ENCODE assay signal across 14 cellular contexts in genomic region chr10:132589015-132589414, GRCh38. TPM values are rescaled to one million over a fixed set of nuclear protein-coding genes. Genes with fewer than 3 reads are reported as not detected.
DNase-seq lines count a peak whose midpoint lies in the region; ATAC-seq, FAIRE-seq and TF ChIP-seq lines count a peak whose summit lies in the region.
"Had no signal": no experiment of that assay in that cellular context is flagged by ENCODE, and none has a peak within 500 bp of the region (broad histone marks: within the 10 kb centered on the region; RNA-seq: fewer than 3 reads in every experiment).

No MANE protein-coding gene starts in this region.

- peaks cover 28% of the 10 kb centered on the region for H3K4me1 ChIP-seq in Karpas-422 (ENCODE audit: low read length)
- peaks cover 34 to 89% (median 53%) of the 10 kb centered on the region in 3 donors for H3K4me1 ChIP-seq in esophagus squamous epithelium
- peaks cover 6 to 13% of the 10 kb centered on the region in 2 experiments for H3K4me1 ChIP-seq in trophoblast cell (ENCODE audit: control insufficient read depth in 1 of 2, insufficient read depth in 2 of 2, low read length in 2 of 2)
- H3K4me1 ChIP-seq: uterus had no signal

- H2BK5ac ChIP-seq in trophoblast cell (ENCODE audit: low read depth, low read length, poor library complexity), result no peak overlapping the region

- intact Hi-C loops in esophagus squamous epithelium (cut with DNase I), result no loop called here

- no peak overlapping the region for H3K14ac ChIP-seq in trophoblast cell (ENCODE audit: low read length)

- H3K36me3 ChIP-seq in Karpas-422 (ENCODE audit: insufficient read depth, low read length) (no peaks in the 10 kb centered on the region), esophagus squamous epithelium (no peaks in the 10 kb centered on the region), trophoblast cell (ENCODE audit: control insufficient read depth in 1 of 2, insufficient read depth in 2 of 2, low read length in 2 of 2) (peaks cover 0 to 2% of the 10 kb centered on the region in 2 experiments)
- H3K36me3 ChIP-seq: uterus had no signal

- no peak overlapping the region for H4K8ac ChIP-seq in trophoblast cell (ENCODE audit: low read depth, low read length)

- peak overlapping the region; percentile 60 for H3K18ac ChIP-seq in trophoblast cell (ENCODE audit: low read length)

- H3K9me3 ChIP-seq in Karpas-422 (ENCODE audit: low read length), result no peaks in the 10 kb centered on the region
- no peaks in the 10 kb centered on the region for H3K9me3 ChIP-seq in esophagus squamous epithelium
- H3K9me3 ChIP-seq in trophoblast cell (ENCODE audit: insufficient read depth, low read depth, low read length), result peaks cover 4% of the 10 kb centered on the region
- H3K9me3 ChIP-seq: uterus had no signal

- H2AFZ ChIP-seq in Karpas-422 (ENCODE audit: low read length), result no peak overlapping the region
- H2AFZ ChIP-seq in trophoblast cell (ENCODE audit: insufficient read depth, low read length, poor library complexity), result peak overlapping the region; percentile 43

- H2BK120ac ChIP-seq in trophoblast cell (ENCODE audit: insufficient read depth, low read length, poor library complexity), result no peak overlapping the region

- H3K27ac ChIP-seq in C4-2B, result peak overlapping the region; percentile 54
- H3K27ac ChIP-seq in Karpas-422 (ENCODE audit: low read length), result no peak overlapping the region
- peak overlapping the region; percentile 30 to 76 (median 60) for H3K27ac ChIP-seq in esophagus squamous epithelium
- no peak overlapping the region for H3K27ac ChIP-seq in trophoblast cell (ENCODE audit: low read depth, low read length)
- H3K27ac ChIP-seq: epithelial cell of prostate had no signal

- H3K4ac ChIP-seq in trophoblast cell (ENCODE audit: low read depth, low read length), result no peak overlapping the region

- H3K79me1 ChIP-seq in trophoblast cell (ENCODE audit: low read length), result no peaks in the 10 kb centered on the region

- no peak overlapping the region for H3K4me3 ChIP-seq in Karpas-422 (ENCODE audit: low read length)
- H3K4me3 ChIP-seq in esophagus squamous epithelium, result peak overlapping the region in 1 of 4 donors; percentile 22
- peak overlapping the region; percentile 1 for H3K4me3 ChIP-seq in trophoblast cell (ENCODE audit: low read depth, low read length)
- H3K4me3 ChIP-seq: uterus had no signal

- no peak overlapping the region for H4K12ac ChIP-seq in trophoblast cell (ENCODE audit: low read depth, low read length)

- H3K9ac ChIP-seq in Karpas-422 (ENCODE audit: low read length), result no peak overlapping the region
- no peak overlapping the region for H3K9ac ChIP-seq in trophoblast cell (ENCODE audit: low read length)

- no peak overlapping the region for H4K91ac ChIP-seq in trophoblast cell (ENCODE audit: low read depth, low read length)

- H4K20me1 ChIP-seq in Karpas-422 (ENCODE audit: insufficient read depth, low read depth, low read length), result peaks cover 5% of the 10 kb centered on the region; the same call in 1 of the 2 replicates

- H3K27me3 ChIP-seq in Karpas-422 (ENCODE audit: low read length) (no peaks in the 10 kb centered on the region), esophagus squamous epithelium (no peaks in the 10 kb centered on the region), trophoblast cell (ENCODE audit: insufficient read depth, low read length) (no peaks in the 10 kb centered on the region)
- H3K27me3 ChIP-seq: uterus had no signal

- no peak overlapping the region for H2BK12ac ChIP-seq in trophoblast cell (ENCODE audit: low read length)

- DNase-seq in Karpas-422 (no peak), esophagus squamous epithelium (lab: John Stamatoyannopoulos, UW) (no peak), trophoblast cell (no peak), left lobe of liver (ENCODE audit: low spot score) (no peak), NCI-H82 (lab: John Stamatoyannopoulos, UW) (no peak), RCC 7860 (ENCODE audit: low spot score) (no peak)
- DNase-seq: amniotic stem cell, COR-L47, RPMI8226, uterus had no signal

- no peak for ATAC-seq in left lobe of liver
- no peak for ATAC-seq in GM21447 (IDR thresholded peaks at IDR 0.05; ENCODE audit: unreplicated experiment)
- ATAC-seq: WTC11 had no signal

- no peaks in the 10 kb centered on the region for H3K79me2 ChIP-seq in Karpas-422 (ENCODE audit: low read length)
- peaks cover 2% of the 10 kb centered on the region for H3K79me2 ChIP-seq in trophoblast cell (ENCODE audit: control insufficient read depth, insufficient read depth, low read length, poor library complexity)

- 52 to 73% methylated on average over 2 of the region's 14 CpGs for WGBS in esophagus squamous epithelium, 2 donors
- no CpG with 5 or more reads among the region's 14 CpGs for WGBS in trophoblast cell (ENCODE audit: extremely low coverage, insufficient coverage, insufficient read length)

- no peak overlapping the region for H3K23ac ChIP-seq in trophoblast cell (ENCODE audit: low read length)

- no peak for TF ChIP-seq POLR2A in esophagus squamous epithelium (IDR thresholded peaks at IDR 0.05)

- peak overlapping the region; percentile 53 for H3K4me2 ChIP-seq in Karpas-422 (ENCODE audit: low read depth, low read length, poor library complexity, severe bottlenecking)
- H3K4me2 ChIP-seq in trophoblast cell (ENCODE audit: low read length), result no peak overlapping the region

- H3K9me2 ChIP-seq in Karpas-422 (replicated peaks; ENCODE audit: insufficient read depth, low read length), result no peaks in the 10 kb centered on the region

- FAIRE-seq in RCC 7860 (lab: Jason Lieb, UNC), result no peak

- TF ChIP-seq CTCF in C4-2B (conservative IDR thresholded peaks at IDR 0.05), result no peak
- no peak for TF ChIP-seq CTCF in esophagus squamous epithelium (IDR thresholded peaks at IDR 0.05)

- no peak overlapping the region for H2AK5ac ChIP-seq in trophoblast cell (ENCODE audit: low read length)

RNA-seq across cellular contexts. Expression of gene INPP5A, which starts 51.4 kb away (rescaled TPM):
- total RNA-seq in Karpas-422 (2014; rRNA removed; shearing (Covaris generic); ENCODE audit: low replicate concordance), result 9.1 and 11.8 TPM in 2 replicates
- total RNA-seq in esophagus squamous epithelium (10 to 100 TPM; 16.9 to 58.2 (median 29.5) TPM), left lobe of liver (18.3 TPM)
- polyA plus RNA-seq in trophoblast cell (2013), result 25.7 and 25.9 TPM in 2 replicates

Comparison
In these comparisons a context has a peak if more than half of its experiments do, and no peak if none do; other contexts are left out.
1. H3K27ac ChIP-seq: peak in C4-2B (single experiment) and esophagus squamous epithelium (4 of 4); none in Karpas-422 (single experiment) and trophoblast cell (single experiment).